8 cellular contexts compared by ENCODE assay signal in genomic region chr3:71955549-71956373, GRCh38.
DNase-seq lines count a peak whose midpoint lies in the region; ATAC-seq and TF ChIP-seq lines count a peak whose summit lies in the region.

No MANE protein-coding gene starts in this region.

- 53 to 56% methylated on average over 7 of the region's 7 CpGs for WGBS in GM23248 (ENCODE audit: low coverage in 1 of 2, low lambda C conversion rate in 2 of 2, missing lambda C conversion rate in 2 of 2), 2 experiments
- WGBS in gastroesophageal sphincter (ENCODE audit: low coverage in 1 of 2), 2 donors, result 39 to 47% methylated on average over 6 to 7 of the region's 7 CpGs

- H3K27ac Mint-ChIP-seq in activated CD8-positive, alpha-beta memory T cell treated with anti-CD3 and anti-CD28 coated beads, Interleukin-2, amount 10 ng/mL, durations not matched to agents 7 days and 5 days, result peak overlapping the region; percentile 67

- H3K4me3 ChIP-seq in GM23248 (no peak overlapping the region), gastroesophageal sphincter (no peak overlapping the region), osteoblast (ENCODE audit: insufficient read depth, low read length) (no peak overlapping the region)

- no peak overlapping the region for H3K4me3 Mint-ChIP-seq in activated CD8-positive, alpha-beta memory T cell treated with anti-CD3 and anti-CD28 coated beads, Interleukin-2, amount 10 ng/mL, durations not matched to agents 7 days and 5 days

- H3K36me3 ChIP-seq in GM23248 (ENCODE audit: low read depth) (no peaks in the 10 kb centered on the region), gastroesophageal sphincter (no peaks in the 10 kb centered on the region), osteoblast (ENCODE audit: insufficient read depth, low read length) (no peaks in the 10 kb centered on the region)

- no peak for TF ChIP-seq EP300 in gastroesophageal sphincter (IDR thresholded peaks at IDR 0.05)

- peaks cover 5% of the 10 kb centered on the region for H3K36me3 Mint-ChIP-seq in activated CD8-positive, alpha-beta memory T cell treated with anti-CD3 and anti-CD28 coated beads, Interleukin-2, amount 10 ng/mL, durations not matched to agents 7 days and 5 days

- no peaks in the 10 kb centered on the region for H4K20me1 ChIP-seq in GM23248 (ENCODE audit: insufficient read depth)
- H4K20me1 ChIP-seq in osteoblast (ENCODE audit: insufficient read depth, low read length), result no peaks in the 10 kb centered on the region

- no peaks in the 10 kb centered on the region for H3F3A ChIP-seq in GM23248 (ENCODE audit: insufficient read depth)

- H3K79me2 ChIP-seq in GM23248 (ENCODE audit: insufficient read depth), result no peaks in the 10 kb centered on the region
- H3K79me2 ChIP-seq in osteoblast (ENCODE audit: insufficient read depth, low read length), result no peaks in the 10 kb centered on the region

- H3K4me1 ChIP-seq in GM23248 (ENCODE audit: insufficient read depth), result peaks cover 4% of the 10 kb centered on the region
- H3K4me1 ChIP-seq in gastroesophageal sphincter, result peaks cover 0 to 13% (median 8%) of the 10 kb centered on the region in 3 donors
- H3K4me1 ChIP-seq in osteoblast (ENCODE audit: insufficient read depth, low read length), result peaks cover 6% of the 10 kb centered on the region

- peak; percentile 67 to 82 (median 80) for TF ChIP-seq CTCF in gastroesophageal sphincter (IDR thresholded peaks at IDR 0.05)
- peak; percentile 93 for TF ChIP-seq CTCF in osteoblast (IDR thresholded peaks at IDR 0.05; ENCODE audit: extremely low read depth, low read depth, low read length)

- DNase-seq in COLO668 (lab: John Stamatoyannopoulos, UW; ENCODE audit: unreplicated experiment) (peak; percentile 25), GM23248 (peak; percentile 89), NCI-H2227 (lab: John Stamatoyannopoulos, UW; ENCODE audit: unreplicated experiment) (peak; percentile 84), osteoblast (ENCODE audit: insufficient read length, low spot score, missing footprints) (peak; percentile 73)
- DNase-seq in activated CD8-positive, alpha-beta memory T cell treated with anti-CD3 and anti-CD28 coated beads, Interleukin-2, amount 10 ng/mL, durations not matched to agents 7 days and 5 days, result peak; percentile 64

- in situ Hi-C loops in GM23248 (cut with MboI), result loop anchor here (10.0 kb wide), 2 partner anchors 309 to 869 kb away; no protein-coding TSS in a partner anchor

- peaks cover 2% of the 10 kb centered on the region for H3K9me3 Mint-ChIP-seq in activated CD8-positive, alpha-beta memory T cell treated with anti-CD3 and anti-CD28 coated beads, Interleukin-2, amount 10 ng/mL, durations not matched to agents 7 days and 5 days (ENCODE audit: low read depth)

- peaks cover 2% of the 10 kb centered on the region for H3K27me3 Mint-ChIP-seq in activated CD8-positive, alpha-beta memory T cell treated with anti-CD3 and anti-CD28 coated beads, Interleukin-2, amount 10 ng/mL, durations not matched to agents 7 days and 5 days

- CTCF ChIA-PET in activated CD8-positive, alpha-beta memory T cell treated with anti-CD3 and anti-CD28 coated beads, Interleukin-2, amount 10 ng/mL, durations not matched to agents 7 days and 5 days (lab: Charles Lee), result interaction anchor here (0.5 to 0.6 kb wide), 2 partner anchors 31 to 596 kb away, joined by 3 read pairs; no protein-coding TSS in a partner anchor

- TF ChIP-seq POLR2A in gastroesophageal sphincter (IDR thresholded peaks at IDR 0.05), result no peak

- H3K27ac ChIP-seq in GM23248, result no peak overlapping the region
- no peak overlapping the region for H3K27ac ChIP-seq in gastroesophageal sphincter
- no peak overlapping the region for H3K27ac ChIP-seq in osteoblast (ENCODE audit: low read depth, low read length)

- H2AFZ ChIP-seq in GM23248 (no peak overlapping the region), osteoblast (ENCODE audit: low read length) (no peak overlapping the region)

- no peaks in the 10 kb centered on the region for H3K9me2 ChIP-seq in GM23248 (ENCODE audit: insufficient read depth)

- no peak overlapping the region for H3K4me2 ChIP-seq in GM23248 (ENCODE audit: unreplicated experiment)
- peak overlapping the region; percentile 31 for H3K4me2 ChIP-seq in osteoblast (ENCODE audit: insufficient read depth, low read length)

- peaks cover 44% of the 10 kb centered on the region for H3K4me1 Mint-ChIP-seq in activated CD8-positive, alpha-beta memory T cell treated with anti-CD3 and anti-CD28 coated beads, Interleukin-2, amount 10 ng/mL, durations not matched to agents 7 days and 5 days

- no peaks in the 10 kb centered on the region for H3K9me3 ChIP-seq in GM23248 (ENCODE audit: low read depth)
- H3K9me3 ChIP-seq in gastroesophageal sphincter, result no peaks in the 10 kb centered on the region
- H3K9me3 ChIP-seq in osteoblast (ENCODE audit: low read depth, low read length), result no peaks in the 10 kb centered on the region

- no peaks in the 10 kb centered on the region for H3K27me3 ChIP-seq in GM23248 (replicated peaks; ENCODE audit: insufficient read depth)
- H3K27me3 ChIP-seq in gastroesophageal sphincter, result no peaks in the 10 kb centered on the region
- H3K27me3 ChIP-seq in osteoblast (ENCODE audit: insufficient read depth, low read length), result peaks cover 4% of the 10 kb centered on the region

- H3K9ac ChIP-seq in GM23248, result no peak overlapping the region

- peak; percentile 63 for ATAC-seq in activated CD8-positive, alpha-beta memory T cell treated with anti-CD3 and anti-CD28 coated beads, Interleukin-2, amount 10 ng/mL, durations not matched to agents 7 days and 5 days
- ATAC-seq in gastroesophageal sphincter (peak; percentile 58), GM21526 (IDR thresholded peaks at IDR 0.05; ENCODE audit: low FRiP score, unreplicated experiment) (no peak), GM18517 (IDR thresholded peaks at IDR 0.05; ENCODE audit: unreplicated experiment) (no peak)

Comparison
In these comparisons a context has a peak if more than half of its experiments do, and no peak if none do; other contexts are left out.
1. DNase-seq: peak in every context shown above with its lines; median percentile 89 in GM23248; 84 in NCI-H2227; 73 in osteoblast; 64 in activated CD8-positive, alpha-beta memory T cell treated with anti-CD3 and anti-CD28 coated beads, Interleukin-2, amount 10 ng/mL, durations not matched to agents 7 days and 5 days; 25 in COLO668.
2. ATAC-seq: peak in activated CD8-positive, alpha-beta memory T cell treated with anti-CD3 and anti-CD28 coated beads, Interleukin-2, amount 10 ng/mL, durations not matched to agents 7 days and 5 days (single experiment) and gastroesophageal sphincter (single experiment); none in GM21526 (single experiment) and GM18517 (single experiment).